Comparison of ENCODE assay signal across 17 cellular contexts in genomic region chr13:94558721-94559120, GRCh38. TPM values are rescaled to one million over a fixed set of nuclear protein-coding genes. Genes with fewer than 3 reads are reported as not detected.
A peak's percentile ranks its signal among the peaks of the same experiment; 100 is the strongest.
DNase-seq lines count a peak whose midpoint lies in the region; ATAC-seq lines count a peak whose summit lies in the region.
"Had no signal": no experiment of that assay in that cellular context is flagged by ENCODE, and none has a peak within 500 bp of the region (broad histone marks: within the 10 kb centered on the region; RNA-seq: fewer than 3 reads in every experiment).

No MANE protein-coding gene starts in this region.

- no peak for DNase-seq in activated T-cell treated with anti-CD3 and anti-CD28 coated beads, Interleukin-2, amount 50 U/mL, for 4 hours
- no peak for DNase-seq in activated T-cell treated with anti-CD3 and anti-CD28 coated beads, Interleukin-2, amount 50 U/mL, for 1 hour
- DNase-seq in LHCN-M2 (ENCODE audit: low read depth), result peak; percentile 24
- DNase-seq in activated T-helper 2 cell treated with anti-CD3 and anti-CD28 coated beads, Interferon-gamma antibody, Interleukin-2, Interleukin-4, amounts not matched to agents 10 μg/mL and 5 μg/mL and 100 μg/mL, durations not matched to agents 14 hours and 24 hours and 36 hours (ENCODE audit: low spot score), result peak; percentile 20
- no peak for DNase-seq in neuronal stem cell (ENCODE audit: low spot score)
- no peak for DNase-seq in cerebellar nuclear complex (lab: John Stamatoyannopoulos, UW)
- DNase-seq in cortex of kidney (lab: John Stamatoyannopoulos, UW), result no peak
- DNase-seq: effector memory CD8-positive, alpha-beta T cell; left ventricle myocardium inferior; NCI-H1105 treated with DMSO at 0.1 percent for 48 hours; NCI-H2227 treated with DMSO at 0.1 percent for 48 hours; SHP77; spleen; stomach; T-helper 9 cell had no signal

- no peaks in the 10 kb centered on the region for H3K79me1 ChIP-seq in neuronal stem cell (ENCODE audit: low read depth, low read length)

- intact Hi-C loops in activated T-helper 2 cell treated with anti-CD3 and anti-CD28 coated beads, Interferon-gamma antibody, Interleukin-2, Interleukin-4, amounts not matched to agents 10 μg/mL and 5 μg/mL and 100 μg/mL, durations not matched to agents 14 hours and 24 hours and 36 hours (cut with micrococcal nuclease), result loop anchor here (1.0 kb wide), 1 partner anchor 9 kb away; no protein-coding TSS in a partner anchor

- H3K4ac ChIP-seq in neuronal stem cell (ENCODE audit: low read length), result no peak overlapping the region

- no peak overlapping the region for H2BK120ac ChIP-seq in neuronal stem cell (ENCODE audit: low read depth, low read length)

- H3K14ac ChIP-seq in neuronal stem cell (ENCODE audit: low read length), result no peak overlapping the region

- WGBS in neuronal stem cell (ENCODE audit: extremely low coverage in 2 of 2, insufficient read length in 2 of 2, insufficient replicate concordance in 1 of 2), 2 donors, result no CpG with 5 or more reads among the region's 6 CpGs

- H3K36me3 ChIP-seq in neuronal stem cell (replicated peaks in 1 of 2; ENCODE audit: control insufficient read depth in 2 of 2, insufficient read depth in 2 of 2, low read length in 2 of 2), result no peaks in the 10 kb centered on the region
- H3K36me3 ChIP-seq: left ventricle myocardium inferior had no signal

- H3K4me1 ChIP-seq in neuronal stem cell (ENCODE audit: control insufficient read depth in 2 of 2, insufficient read depth in 1 of 2, low read depth in 1 of 2, low read length in 2 of 2), result peaks cover 0 to 5% of the 10 kb centered on the region in 2 donors
- H3K4me1 ChIP-seq: left ventricle myocardium inferior, spleen, stomach had no signal

- H3K18ac ChIP-seq in neuronal stem cell (ENCODE audit: low read length), result no peak overlapping the region

- peaks cover 17% of the 10 kb centered on the region for H3K4me1 Mint-ChIP-seq in activated T-cell treated with anti-CD3 and anti-CD28 coated beads, Interleukin-2, amount 50 U/mL, for 4 hours (ENCODE audit: low read depth)
- peaks cover 17% of the 10 kb centered on the region for H3K4me1 Mint-ChIP-seq in activated T-helper 2 cell treated with anti-CD3 and anti-CD28 coated beads, Interferon-gamma antibody, Interleukin-2, Interleukin-4, amounts not matched to agents 10 μg/mL and 5 μg/mL and 100 μg/mL, durations not matched to agents 14 hours and 24 hours and 36 hours (ENCODE audit: low read depth)
- H3K4me1 Mint-ChIP-seq: IgD-negative memory B cell had no signal

- H3K9me3 Mint-ChIP-seq in activated T-cell treated with anti-CD3 and anti-CD28 coated beads, Interleukin-2, amount 50 U/mL, for 4 hours, result no peaks in the 10 kb centered on the region
- H3K9me3 Mint-ChIP-seq in activated T-helper 2 cell treated with anti-CD3 and anti-CD28 coated beads, Interferon-gamma antibody, Interleukin-2, Interleukin-4, amounts not matched to agents 10 μg/mL and 5 μg/mL and 100 μg/mL, durations not matched to agents 14 hours and 24 hours and 36 hours, result no peaks in the 10 kb centered on the region
- H3K9me3 Mint-ChIP-seq: effector memory CD8-positive, alpha-beta T cell; IgD-negative memory B cell had no signal

- H3K4me2 ChIP-seq in neuronal stem cell (ENCODE audit: insufficient read depth, low read length, poor library complexity, severe bottlenecking), result no peak overlapping the region

- H2AK5ac ChIP-seq in neuronal stem cell (ENCODE audit: low read depth, low read length), result no peak overlapping the region

- no peak overlapping the region for H2BK12ac ChIP-seq in neuronal stem cell (ENCODE audit: low read length)

- no peaks in the 10 kb centered on the region for H3K9me3 ChIP-seq in neuronal stem cell (replicated peaks in 1 of 2; ENCODE audit: control insufficient read depth in 2 of 2, insufficient read depth in 1 of 2, low read depth in 1 of 2, low read length in 2 of 2)
- H3K9me3 ChIP-seq: left ventricle myocardium inferior, spleen, stomach had no signal

- no peak overlapping the region for H2BK5ac ChIP-seq in neuronal stem cell (ENCODE audit: low read length)

- H3K4me3 ChIP-seq in neuronal stem cell (ENCODE audit: low read length in 2 of 2), result no peak overlapping the region
- H3K4me3 ChIP-seq: left ventricle myocardium inferior, spleen, stomach had no signal

- H3K36me3 Mint-ChIP-seq in activated T-cell treated with anti-CD3 and anti-CD28 coated beads, Interleukin-2, amount 50 U/mL, for 4 hours (ENCODE audit: insufficient read depth), result peaks cover 8% of the 10 kb centered on the region
- H3K36me3 Mint-ChIP-seq in activated T-helper 2 cell treated with anti-CD3 and anti-CD28 coated beads, Interferon-gamma antibody, Interleukin-2, Interleukin-4, amounts not matched to agents 10 μg/mL and 5 μg/mL and 100 μg/mL, durations not matched to agents 14 hours and 24 hours and 36 hours (ENCODE audit: low read depth), result peaks cover 17% of the 10 kb centered on the region
- H3K36me3 Mint-ChIP-seq: IgD-negative memory B cell had no signal

- H3K9ac ChIP-seq in neuronal stem cell (ENCODE audit: low read depth, low read length, poor library complexity), result no peak overlapping the region

- peaks cover 0 to 3% (median 0%) of the 10 kb centered on the region in 3 experiments for H3K27me3 ChIP-seq in neuronal stem cell (ENCODE audit: control insufficient read depth in 3 of 3, insufficient read depth in 3 of 3, low read depth in 1 of 3, low read length in 3 of 3)
- H3K27me3 ChIP-seq: spleen, stomach had no signal

- H3K27me3 Mint-ChIP-seq in activated T-cell treated with anti-CD3 and anti-CD28 coated beads, Interleukin-2, amount 50 U/mL, for 4 hours (ENCODE audit: low read depth), result no peaks in the 10 kb centered on the region
- no peaks in the 10 kb centered on the region for H3K27me3 Mint-ChIP-seq in activated T-helper 2 cell treated with anti-CD3 and anti-CD28 coated beads, Interferon-gamma antibody, Interleukin-2, Interleukin-4, amounts not matched to agents 10 μg/mL and 5 μg/mL and 100 μg/mL, durations not matched to agents 14 hours and 24 hours and 36 hours (ENCODE audit: low read depth)
- H3K27me3 Mint-ChIP-seq: effector memory CD8-positive, alpha-beta T cell; IgD-negative memory B cell had no signal

- no peak overlapping the region for H3K4me3 Mint-ChIP-seq in activated T-cell treated with anti-CD3 and anti-CD28 coated beads, Interleukin-2, amount 50 U/mL, for 4 hours
- peak overlapping the region; percentile 15 for H3K4me3 Mint-ChIP-seq in activated T-helper 2 cell treated with anti-CD3 and anti-CD28 coated beads, Interferon-gamma antibody, Interleukin-2, Interleukin-4, amounts not matched to agents 10 μg/mL and 5 μg/mL and 100 μg/mL, durations not matched to agents 14 hours and 24 hours and 36 hours (ENCODE audit: low read depth)
- H3K4me3 Mint-ChIP-seq: effector memory CD8-positive, alpha-beta T cell; IgD-negative memory B cell had no signal

- no peak overlapping the region for H3K27ac ChIP-seq in neuronal stem cell (replicated peaks; ENCODE audit: low read length)
- H3K27ac ChIP-seq: left ventricle myocardium inferior, spleen, stomach had no signal

- H2BK15ac ChIP-seq in neuronal stem cell (ENCODE audit: low read length), result no peak overlapping the region

- H4K91ac ChIP-seq in neuronal stem cell (ENCODE audit: low read depth, low read length, poor library complexity), result no peak overlapping the region

- no peak overlapping the region for H4K8ac ChIP-seq in neuronal stem cell (ENCODE audit: low read depth, low read length)

- H2AFZ ChIP-seq in neuronal stem cell (ENCODE audit: low read length), result peak overlapping the region; percentile 38

- peak; percentile 40 to 54 for ATAC-seq in activated T-cell treated with anti-CD3 and anti-CD28 coated beads, Interleukin-2, amount 50 U/mL, for 4 hours
- ATAC-seq in HG02884 (IDR thresholded peaks at IDR 0.05; ENCODE audit: unreplicated experiment), result no peak
- ATAC-seq: effector memory CD8-positive, alpha-beta T cell had no signal

- no peak overlapping the region for H3K27ac Mint-ChIP-seq in activated T-helper 2 cell treated with anti-CD3 and anti-CD28 coated beads, Interferon-gamma antibody, Interleukin-2, Interleukin-4, amounts not matched to agents 10 μg/mL and 5 μg/mL and 100 μg/mL, durations not matched to agents 14 hours and 24 hours and 36 hours
- H3K27ac Mint-ChIP-seq: effector memory CD8-positive, alpha-beta T cell; IgD-negative memory B cell had no signal

- no peak overlapping the region for H3K23ac ChIP-seq in neuronal stem cell (ENCODE audit: low read depth, low read length, poor library complexity)

RNA-seq across cellular contexts. Expression of gene TGDS, which starts 37.2 kb away (rescaled TPM):
- 10 to 100 TPM; 22.0 to 27.8 (median 26.4) TPM for total RNA-seq in activated T-cell treated with anti-CD3 and anti-CD28 coated beads, Interleukin-2, amount 50 U/mL, for 4 hours
- total RNA-seq in LHCN-M2 (2014; rRNA removed), result 11.7 TPM in 2 replicates
- polyA plus RNA-seq in LHCN-M2 (2012), result 3.9 TPM
- 26.6 and 27.5 TPM in 2 replicates for total RNA-seq in activated T-helper 2 cell treated with anti-CD3 and anti-CD28 coated beads, Interferon-gamma antibody, Interleukin-2, Interleukin-4, amounts not matched to agents 10 μg/mL and 5 μg/mL and 100 μg/mL, durations not matched to agents 14 hours and 24 hours and 36 hours
- 12.5 TPM for polyA plus RNA-seq in neuronal stem cell (2013, experiment 1 of 2)
- 12.3 TPM for polyA plus RNA-seq in neuronal stem cell (2013, experiment 2 of 2)

RNA-seq across cellular contexts. Expression of gene GPR180, which starts 42.9 kb away (rescaled TPM):
- total RNA-seq in activated T-cell treated with anti-CD3 and anti-CD28 coated beads, Interleukin-2, amount 50 U/mL, for 4 hours, result 1 to 10 TPM; 6.0 to 8.3 (median 7.0) TPM
- total RNA-seq in LHCN-M2 (2014; rRNA removed), result 9.6 and 10.1 TPM in 2 replicates
- 1.9 TPM for polyA plus RNA-seq in LHCN-M2 (2012)
- total RNA-seq in activated T-helper 2 cell treated with anti-CD3 and anti-CD28 coated beads, Interferon-gamma antibody, Interleukin-2, Interleukin-4, amounts not matched to agents 10 μg/mL and 5 μg/mL and 100 μg/mL, durations not matched to agents 14 hours and 24 hours and 36 hours, result 9.2 and 9.4 TPM in 2 replicates
- polyA plus RNA-seq in neuronal stem cell (2013, experiment 1 of 2), result 3.1 TPM
- polyA plus RNA-seq in neuronal stem cell (2013, experiment 2 of 2), result 3.1 TPM

Comparison
In these comparisons a context has a peak if more than half of its experiments do, and no peak if none do; other contexts are left out.
1. DNase-seq: peak in LHCN-M2 (single experiment) and activated T-helper 2 cell treated with anti-CD3 and anti-CD28 coated beads, Interferon-gamma antibody, Interleukin-2, Interleukin-4, amounts not matched to agents 10 μg/mL and 5 μg/mL and 100 μg/mL, durations not matched to agents 14 hours and 24 hours and 36 hours (single experiment); none in activated T-cell treated with anti-CD3 and anti-CD28 coated beads, Interleukin-2, amount 50 U/mL, for 4 hours (single experiment), activated T-cell treated with anti-CD3 and anti-CD28 coated beads, Interleukin-2, amount 50 U/mL, for 1 hour (single experiment), neuronal stem cell (single experiment), cerebellar nuclear complex (0 of 2) and cortex of kidney (single experiment).